ENCODE assay signal across 1 cellular context in the genomic region with DNA sequence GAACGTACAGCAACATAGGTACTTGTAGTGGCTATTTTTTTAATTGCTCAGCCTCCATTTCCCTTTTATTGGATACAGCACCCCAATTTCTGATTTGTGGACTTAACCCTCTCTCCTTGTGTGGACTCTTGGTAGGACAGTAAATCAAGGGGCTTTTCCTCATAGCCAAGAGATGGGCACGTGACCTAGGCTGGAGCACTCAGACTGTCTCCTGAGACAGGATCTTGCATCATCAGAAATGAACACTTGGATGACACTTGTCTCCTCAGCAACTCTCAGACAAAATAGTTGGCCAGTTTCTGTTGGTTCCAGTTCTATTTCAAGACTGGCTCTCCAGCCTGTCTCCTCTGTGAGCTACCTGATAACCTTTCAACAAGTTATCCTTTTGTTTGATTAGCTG.
TF ChIP-seq lines count a peak whose summit lies in the region.

No MANE protein-coding gene starts in this region.

TF ChIP-seq in K562, 482 proteins besides CTCF, POLR2A, EP300 and RAD21 (continued from another document):
- TF ChIP-seq, protein P1, sequence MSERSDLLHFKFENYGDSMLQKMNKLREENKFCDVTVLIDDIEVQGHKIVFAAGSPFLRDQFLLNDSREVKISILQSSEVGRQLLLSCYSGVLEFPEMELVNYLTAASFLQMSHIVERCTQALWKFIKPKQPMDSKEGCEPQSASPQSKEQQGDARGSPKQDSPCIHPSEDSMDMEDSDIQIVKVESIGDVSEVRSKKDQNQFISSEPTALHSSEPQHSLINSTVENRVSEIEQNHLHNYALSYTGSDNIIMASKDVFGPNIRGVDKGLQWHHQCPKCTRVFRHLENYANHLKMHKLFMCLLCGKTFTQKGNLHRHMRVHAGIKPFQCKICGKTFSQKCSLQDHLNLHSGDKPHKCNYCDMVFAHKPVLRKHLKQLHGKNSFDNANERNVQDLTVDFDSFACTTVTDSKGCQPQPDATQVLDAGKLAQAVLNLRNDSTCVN (CRISPR knock-in tag; IDR thresholded peaks at IDR 0.05): no peak
- no peak for TF ChIP-seq MED1 (CRISPR knock-in tag; IDR thresholded peaks at IDR 0.05; ENCODE audit: borderline replicate concordance)
- TF ChIP-seq, protein P2, sequence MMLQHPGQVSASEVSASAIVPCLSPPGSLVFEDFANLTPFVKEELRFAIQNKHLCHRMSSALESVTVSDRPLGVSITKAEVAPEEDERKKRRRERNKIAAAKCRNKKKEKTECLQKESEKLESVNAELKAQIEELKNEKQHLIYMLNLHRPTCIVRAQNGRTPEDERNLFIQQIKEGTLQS (IDR thresholded peaks at IDR 0.05): peak; percentile 94
- TF ChIP-seq, protein P2 (CRISPR knock-in tag; conservative IDR thresholded peaks at IDR 0.05): no peak
- peak; percentile 75; the same call in 1 of the 2 replicates for TF ChIP-seq TOE1 (IDR thresholded peaks at IDR 0.05; ENCODE audit: borderline replicate concordance)
- TF ChIP-seq TOE1 (CRISPR knock-in tag; IDR thresholded peaks at IDR 0.05; ENCODE audit: borderline replicate concordance, low read depth): no peak
- TF ChIP-seq MLLT1 (IDR thresholded peaks at IDR 0.05): no peak
- no peak for TF ChIP-seq ZNF584 (CRISPR knock-in tag; IDR thresholded peaks at IDR 0.05; ENCODE audit: low read depth)
- peak; percentile 87 for TF ChIP-seq TFE3 (CRISPR knock-in tag; IDR thresholded peaks at IDR 0.05)
- TF ChIP-seq GMEB1 (CRISPR knock-in tag; IDR thresholded peaks at IDR 0.05): peak; percentile 4; the same call in 1 of the 2 replicates
- no peak for TF ChIP-seq RUNX1 (IDR thresholded peaks at IDR 0.05; ENCODE audit: low read depth)
- TF ChIP-seq CTBP1 (IDR thresholded peaks at IDR 0.05; ENCODE audit: borderline replicate concordance): 0 out of 2 replicates have a peak, but pooled peaks have one; percentile 23
- peak; percentile 88 for TF ChIP-seq RAD51 (IDR thresholded peaks at IDR 0.05; ENCODE audit: borderline replicate concordance, low read depth)
- TF ChIP-seq, protein P3, sequence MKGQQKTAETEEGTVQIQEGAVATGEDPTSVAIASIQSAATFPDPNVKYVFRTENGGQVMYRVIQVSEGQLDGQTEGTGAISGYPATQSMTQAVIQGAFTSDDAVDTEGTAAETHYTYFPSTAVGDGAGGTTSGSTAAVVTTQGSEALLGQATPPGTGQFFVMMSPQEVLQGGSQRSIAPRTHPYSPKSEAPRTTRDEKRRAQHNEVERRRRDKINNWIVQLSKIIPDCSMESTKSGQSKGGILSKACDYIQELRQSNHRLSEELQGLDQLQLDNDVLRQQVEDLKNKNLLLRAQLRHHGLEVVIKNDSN (CRISPR knock-in tag; IDR thresholded peaks at IDR 0.05): peak; percentile 83
- peak; percentile 88 for TF ChIP-seq SMAD4 (CRISPR knock-in tag; conservative IDR thresholded peaks at IDR 0.05)
- TF ChIP-seq MEIS2 (IDR thresholded peaks at IDR 0.05; ENCODE audit: partially characterized antibody): peak; percentile 8
- TF ChIP-seq ATF4 (CRISPR knock-in tag; IDR thresholded peaks at IDR 0.05): peak; percentile 56; the same call in 1 of the 2 replicates
- TF ChIP-seq, protein P4, sequence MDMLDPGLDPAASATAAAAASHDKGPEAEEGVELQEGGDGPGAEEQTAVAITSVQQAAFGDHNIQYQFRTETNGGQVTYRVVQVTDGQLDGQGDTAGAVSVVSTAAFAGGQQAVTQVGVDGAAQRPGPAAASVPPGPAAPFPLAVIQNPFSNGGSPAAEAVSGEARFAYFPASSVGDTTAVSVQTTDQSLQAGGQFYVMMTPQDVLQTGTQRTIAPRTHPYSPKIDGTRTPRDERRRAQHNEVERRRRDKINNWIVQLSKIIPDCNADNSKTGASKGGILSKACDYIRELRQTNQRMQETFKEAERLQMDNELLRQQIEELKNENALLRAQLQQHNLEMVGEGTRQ (CRISPR knock-in tag; IDR thresholded peaks at IDR 0.05): peak; percentile 88
- 0 out of 2 replicates have a peak, but pooled peaks have one; percentile 26 for TF ChIP-seq GABPA (tag; conservative IDR thresholded peaks at IDR 0.05; ENCODE audit: low read depth)
